In genomic region chr5:154269414-154269813, GRCh38 we compare ENCODE assay signal across 23 cellular contexts.
DNase-seq lines count a peak whose midpoint lies in the region; ATAC-seq, FAIRE-seq and TF ChIP-seq lines count a peak whose summit lies in the region.
"Had no signal": no experiment of that assay in that cellular context is flagged by ENCODE, and none has a peak within 500 bp of the region (broad histone marks: within the 10 kb centered on the region; RNA-seq: fewer than 3 reads in every experiment).

No MANE protein-coding gene starts in this region.

- no peak overlapping the region for H4K91ac ChIP-seq in neuronal stem cell (ENCODE audit: low read depth, low read length, poor library complexity)

- H3K14ac ChIP-seq in neuronal stem cell (ENCODE audit: low read length): no peak overlapping the region

- H3K18ac ChIP-seq in neuronal stem cell (ENCODE audit: low read length): peak overlapping the region; percentile 44

- intact Hi-C loops in esophagus muscularis mucosa (cut with DNase I): no loop called here

- H3K4me1 Mint-ChIP-seq in activated CD8-positive, alpha-beta memory T cell treated with anti-CD3 and anti-CD28 coated beads, Interleukin-2, amount 10 ng/mL, durations not matched to agents 7 days and 5 days: peaks cover 40% of the 10 kb centered on the region

- 87% methylated on average over 3 of the region's 3 CpGs for WGBS in esophagus muscularis mucosa
- no CpG with 5 or more reads among the region's 3 CpGs for WGBS in neuronal stem cell (ENCODE audit: extremely low coverage in 2 of 2, insufficient read length in 2 of 2, insufficient replicate concordance in 1 of 2), 2 donors

- FAIRE-seq in H54 (lab: Jason Lieb, UNC): no peak
- FAIRE-seq: A204.1, D721Med, GM12878, GM19239 had no signal

- CTCF ChIA-PET in activated CD8-positive, alpha-beta memory T cell treated with anti-CD3 and anti-CD28 coated beads, Interleukin-2, amount 10 ng/mL, durations not matched to agents 7 days and 5 days (lab: Charles Lee): interaction anchor here (0.7 kb wide), 1 partner anchor 197 kb away, joined by 3 read pairs; no protein-coding TSS in a partner anchor

- no peak overlapping the region for H2BK120ac ChIP-seq in neuronal stem cell (ENCODE audit: low read depth, low read length)

- H3K36me3 Mint-ChIP-seq in activated CD8-positive, alpha-beta memory T cell treated with anti-CD3 and anti-CD28 coated beads, Interleukin-2, amount 10 ng/mL, durations not matched to agents 7 days and 5 days: peaks cover 2% of the 10 kb centered on the region

- TF ChIP-seq POLR2A in esophagus muscularis mucosa (IDR thresholded peaks at IDR 0.05; ENCODE audit: low read depth): no peak
- no peak for TF ChIP-seq POLR2A in H54 (IDR thresholded peaks at IDR 0.05; ENCODE audit: low read depth, low read length)

- no peak overlapping the region for H4K8ac ChIP-seq in neuronal stem cell (ENCODE audit: low read depth, low read length)

- H2AFZ ChIP-seq in neuronal stem cell (ENCODE audit: low read length): no peak overlapping the region
- H2AFZ ChIP-seq: GM23338 had no signal

- H2BK12ac ChIP-seq in neuronal stem cell (ENCODE audit: low read length): no peak overlapping the region

- H3K27me3 ChIP-seq in esophagus muscularis mucosa: no peaks in the 10 kb centered on the region
- H3K27me3 ChIP-seq in neuronal stem cell (ENCODE audit: control insufficient read depth in 3 of 3, insufficient read depth in 3 of 3, low read depth in 1 of 3, low read length in 3 of 3): no peaks in the 10 kb centered on the region
- H3K27me3 ChIP-seq: BLaER1 had no signal

- no peak for TF ChIP-seq EP300 in esophagus muscularis mucosa (IDR thresholded peaks at IDR 0.05)

- no peak overlapping the region for H2BK15ac ChIP-seq in neuronal stem cell (ENCODE audit: low read length)

- H3K4me3 ChIP-seq in esophagus muscularis mucosa (no peak overlapping the region), neuronal stem cell (ENCODE audit: low read length in 2 of 2) (peak overlapping the region in 1 of 2 donors; percentile 38)
- H3K4me3 ChIP-seq: BLaER1, GM12878, GM23338, HAP-1 had no signal

- no peak overlapping the region for H3K4ac ChIP-seq in neuronal stem cell (ENCODE audit: low read length)

- H3K9me3 ChIP-seq in esophagus muscularis mucosa (no peaks in the 10 kb centered on the region), neuronal stem cell (replicated peaks in 1 of 2; ENCODE audit: control insufficient read depth in 2 of 2, insufficient read depth in 1 of 2, low read depth in 1 of 2, low read length in 2 of 2) (no peaks in the 10 kb centered on the region)
- H3K9me3 ChIP-seq: BLaER1, HAP-1 had no signal

- H3K4me2 ChIP-seq in neuronal stem cell (ENCODE audit: insufficient read depth, low read length, poor library complexity, severe bottlenecking): no peak overlapping the region
- H3K4me2 ChIP-seq: BLaER1, GM23338 had no signal

- TF ChIP-seq CTCF in esophagus muscularis mucosa (IDR thresholded peaks at IDR 0.05): no peak

- H3K27ac Mint-ChIP-seq in activated CD8-positive, alpha-beta memory T cell treated with anti-CD3 and anti-CD28 coated beads, Interleukin-2, amount 10 ng/mL, durations not matched to agents 7 days and 5 days: peak overlapping the region; percentile 35
- H3K27ac Mint-ChIP-seq: B cell; CD4-positive, CD25-positive, alpha-beta regulatory T cell; CD8-positive, alpha-beta T cell; GM23338 had no signal

- no peak for ATAC-seq in activated CD8-positive, alpha-beta memory T cell treated with anti-CD3 and anti-CD28 coated beads, Interleukin-2, amount 10 ng/mL, durations not matched to agents 7 days and 5 days
- ATAC-seq in HG03025 (IDR thresholded peaks at IDR 0.05; ENCODE audit: low FRiP score, unreplicated experiment): no peak
- ATAC-seq: CD8-positive, alpha-beta T cell; GM12878; GM23338 had no signal

- peaks cover 18 to 46% (median 39%) of the 10 kb centered on the region in 4 donors for H3K4me1 ChIP-seq in esophagus muscularis mucosa
- peaks cover 23 to 24% of the 10 kb centered on the region in 2 donors for H3K4me1 ChIP-seq in neuronal stem cell (ENCODE audit: control insufficient read depth in 2 of 2, insufficient read depth in 1 of 2, low read depth in 1 of 2, low read length in 2 of 2)

- H3K9ac ChIP-seq in neuronal stem cell (ENCODE audit: low read depth, low read length, poor library complexity): peak overlapping the region; percentile 9
- H3K9ac ChIP-seq: BLaER1 had no signal

- H3K23ac ChIP-seq in neuronal stem cell (ENCODE audit: low read depth, low read length, poor library complexity): peak overlapping the region; percentile 4

- H2AK5ac ChIP-seq in neuronal stem cell (ENCODE audit: low read depth, low read length): peak overlapping the region; percentile 50

- H3K79me1 ChIP-seq in neuronal stem cell (ENCODE audit: low read depth, low read length): no peaks in the 10 kb centered on the region

- H3K27ac ChIP-seq in esophagus muscularis mucosa (replicated peaks in 1 of 4) (no peak overlapping the region), neuronal stem cell (replicated peaks; ENCODE audit: low read length) (no peak overlapping the region)
- H3K27ac ChIP-seq: 22Rv1, BLaER1, C4-2B had no signal

- H3K36me3 ChIP-seq in esophagus muscularis mucosa (no peaks in the 10 kb centered on the region), neuronal stem cell (replicated peaks in 1 of 2; ENCODE audit: control insufficient read depth in 2 of 2, insufficient read depth in 2 of 2, low read length in 2 of 2) (no peaks in the 10 kb centered on the region)
- H3K36me3 ChIP-seq: BLaER1, HAP-1 had no signal

- no peaks in the 10 kb centered on the region for H3K9me3 Mint-ChIP-seq in activated CD8-positive, alpha-beta memory T cell treated with anti-CD3 and anti-CD28 coated beads, Interleukin-2, amount 10 ng/mL, durations not matched to agents 7 days and 5 days (ENCODE audit: low read depth)
- H3K9me3 Mint-ChIP-seq: CD8-positive, alpha-beta T cell; GM23338 had no signal

- no peak overlapping the region for H2BK5ac ChIP-seq in neuronal stem cell (ENCODE audit: low read length)

- H3K27me3 Mint-ChIP-seq in activated CD8-positive, alpha-beta memory T cell treated with anti-CD3 and anti-CD28 coated beads, Interleukin-2, amount 10 ng/mL, durations not matched to agents 7 days and 5 days: no peaks in the 10 kb centered on the region
- H3K27me3 Mint-ChIP-seq: B cell; CD4-positive, CD25-positive, alpha-beta regulatory T cell had no signal

- H3K4me3 Mint-ChIP-seq in activated CD8-positive, alpha-beta memory T cell treated with anti-CD3 and anti-CD28 coated beads, Interleukin-2, amount 10 ng/mL, durations not matched to agents 7 days and 5 days: no peak overlapping the region
- H3K4me3 Mint-ChIP-seq: B cell; CD4-positive, CD25-positive, alpha-beta regulatory T cell; CD8-positive, alpha-beta T cell; GM23338 had no signal

- no peak for DNase-seq in activated CD8-positive, alpha-beta memory T cell treated with anti-CD3 and anti-CD28 coated beads, Interleukin-2, amount 10 ng/mL, durations not matched to agents 7 days and 5 days
- DNase-seq in activated CD8-positive, alpha-beta memory T cell treated with anti-CD3 and anti-CD28 coated beads, Interleukin-2, amount 50 U/mL, for 4 hours: no peak
- DNase-seq in esophagus muscularis mucosa (ENCODE audit: extremely low spot score) (peak; percentile 26), neuronal stem cell (ENCODE audit: low spot score) (no peak), COLO829 (ENCODE audit: low spot score) (no peak), H54 (ENCODE audit: insufficient read length, low spot score) (no peak)
- DNase-seq: CD4-positive, CD25-positive, alpha-beta regulatory T cell; CD8-positive, alpha-beta T cell; DMS 273 treated with DMSO at 0.1 percent for 48 hours; DMS79; EL; GDM1 had no signal
